In the genomic region with DNA sequence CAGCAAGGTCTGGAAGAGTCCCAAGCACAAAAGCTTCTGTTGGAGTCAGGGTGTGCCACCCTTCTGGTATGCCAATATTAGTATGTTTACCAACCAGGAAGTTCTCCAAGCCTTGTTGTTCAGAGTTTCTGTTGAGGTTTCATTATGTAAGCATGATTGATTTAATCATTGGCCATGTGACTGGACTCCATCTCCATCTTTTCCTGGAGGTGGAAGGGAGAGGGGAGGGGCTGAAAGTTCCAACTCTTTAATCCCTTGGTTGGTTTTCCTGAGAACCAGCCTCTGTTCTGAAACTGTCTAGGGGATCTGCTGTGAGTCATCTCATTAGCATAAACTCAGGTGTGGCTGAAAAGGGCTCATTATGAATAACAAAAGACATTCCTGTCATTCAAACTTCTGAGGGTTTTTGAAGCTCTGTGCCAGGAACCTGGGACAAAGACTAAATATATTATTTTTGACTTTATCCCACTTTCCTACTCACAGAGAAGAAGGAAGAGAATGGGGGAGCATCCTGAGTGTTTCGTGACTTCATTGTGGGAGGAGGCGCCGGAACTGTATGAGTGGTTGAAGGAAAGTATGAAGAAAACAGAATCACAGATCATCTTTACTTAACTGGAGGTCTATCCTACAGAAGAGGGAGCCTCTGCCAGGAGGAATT, we compare ENCODE assay signal across 9 cellular contexts.
DNase-seq lines count a peak whose midpoint lies in the region; FAIRE-seq and TF ChIP-seq lines count a peak whose summit lies in the region.
"Had no signal": no experiment of that assay in that cellular context is flagged by ENCODE, and none has a peak within 500 bp of the region (broad histone marks: within the 10 kb centered on the region; RNA-seq: fewer than 3 reads in every experiment).

No MANE protein-coding gene starts in this region.

- no peaks in the 10 kb centered on the region for H3K9me3 ChIP-seq in keratinocyte (ENCODE audit: control insufficient read depth, low read depth, low read length)

- H3K4me3 ChIP-seq in keratinocyte (ENCODE audit: control insufficient read depth in 2 of 3, extremely low read depth in 1 of 3, insufficient read depth in 2 of 3, low read depth in 1 of 3, low read length in 3 of 3): no peak overlapping the region

- peak overlapping the region; percentile 76 for H3K27ac ChIP-seq in keratinocyte (ENCODE audit: control insufficient read depth, insufficient read depth, low read length)

- DNase-seq in Caki2 (ENCODE audit: low read depth): peak; percentile 90
- peak; percentile 8 for DNase-seq in HT-29 (ENCODE audit: low spot score)
- peak; percentile 95 for DNase-seq in astrocyte of the hippocampus (ENCODE audit: low read depth, low spot score)
- DNase-seq in keratinocyte (ENCODE audit: low read depth, low spot score): peak; percentile 81
- no peak for DNase-seq in UCSD-AML1 (lab: John Stamatoyannopoulos, UW; ENCODE audit: unreplicated experiment)
- no peak for DNase-seq in dermis blood vessel endothelial cell
- no peak for DNase-seq in cerebellum (ENCODE audit: low spot score)
- DNase-seq in effector CD4-positive, alpha-beta T cell: no peak
- DNase-seq: aorta had no signal

- no peaks in the 10 kb centered on the region for H4K20me1 ChIP-seq in keratinocyte (ENCODE audit: control insufficient read depth, extremely low read depth, insufficient read depth, low read length)

- H2AFZ ChIP-seq in keratinocyte (ENCODE audit: control insufficient read depth, low read length): peak overlapping the region; percentile 31

- H3K4me1 ChIP-seq in keratinocyte (ENCODE audit: control insufficient read depth, extremely low read depth, insufficient read depth, low read length): peaks cover 29% of the 10 kb centered on the region

- no peak for TF ChIP-seq CTCF in keratinocyte (optimal IDR thresholded peaks at IDR 0.05 in 1 of 3, IDR thresholded peaks at IDR 0.05 in 1 of 3, conservative IDR thresholded peaks at IDR 0.05 in 1 of 3; ENCODE audit: extremely low read depth in 1 of 3, insufficient read depth in 2 of 3, low read length in 3 of 3)

- no peaks in the 10 kb centered on the region for H3K36me3 ChIP-seq in keratinocyte (ENCODE audit: control insufficient read depth in 2 of 2, extremely low read depth in 1 of 2, insufficient read depth in 2 of 2, low read length in 2 of 2)

- no peaks in the 10 kb centered on the region for H3K27me3 ChIP-seq in keratinocyte (ENCODE audit: control insufficient read depth, extremely low read depth, insufficient read depth, low read length)

- dilution Hi-C loops in keratinocyte (cut with MboI; ENCODE audit: extremely low pct_ligation_motif_present, low sequenced_read_pairs): no loop called here

- peak; percentile 93 for FAIRE-seq in keratinocyte (lab: Jason Lieb, UNC)

- in situ Hi-C loops in Caki2 (cut with HindIII; ENCODE audit: low pct_unique_long_range_greater_than_20kb, low sequenced_read_pairs): no loop called here

- no peaks in the 10 kb centered on the region for H3K9me1 ChIP-seq in keratinocyte (ENCODE audit: control insufficient read depth, extremely low read depth, insufficient read depth, low read length)

- peak overlapping the region; percentile 49 for H3K4me2 ChIP-seq in keratinocyte (ENCODE audit: control insufficient read depth, extremely low read depth, insufficient read depth, low read depth, low read length)

- H3K79me2 ChIP-seq in keratinocyte (ENCODE audit: control insufficient read depth, insufficient read depth, low read length): no peaks in the 10 kb centered on the region

- H3K9ac ChIP-seq in keratinocyte (ENCODE audit: control insufficient read depth, extremely low read depth, insufficient read depth, low read length): peak overlapping the region; percentile 52

Comparison
In these comparisons a context has a peak if more than half of its experiments do, and no peak if none do; other contexts are left out.
1. DNase-seq: peak in Caki2 (single experiment), HT-29 (single experiment), astrocyte of the hippocampus (single experiment) and keratinocyte (single experiment); none in UCSD-AML1 (single experiment), dermis blood vessel endothelial cell (single experiment), cerebellum (single experiment) and effector CD4-positive, alpha-beta T cell (single experiment).